In the genomic region with DNA sequence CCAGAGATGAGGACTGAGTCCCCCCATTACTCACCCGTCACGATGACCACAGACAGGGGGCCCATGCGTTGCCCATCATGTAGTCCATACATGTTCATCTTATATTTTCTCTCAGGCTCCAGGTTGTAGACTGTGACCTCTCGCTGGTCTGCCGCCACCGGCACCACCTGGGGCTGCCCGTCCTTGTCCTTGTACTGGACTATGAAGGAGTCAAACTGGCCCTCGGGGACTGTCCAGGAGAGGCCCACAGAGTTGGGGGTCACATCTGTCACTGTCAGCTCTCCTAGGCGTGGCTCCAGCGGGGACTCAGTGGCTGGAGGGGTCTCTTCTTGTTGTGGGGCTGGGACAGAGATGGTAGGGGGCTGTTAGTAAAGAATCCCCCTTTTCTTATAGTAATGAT, we compare ENCODE assay signal across 16 cellular contexts. TPM values are rescaled to one million over a fixed set of nuclear protein-coding genes. Genes with fewer than 3 reads are reported as not detected.
DNase-seq lines count a peak whose midpoint lies in the region; ATAC-seq and TF ChIP-seq lines count a peak whose summit lies in the region.
"Had no signal": no experiment of that assay in that cellular context is flagged by ENCODE, and none has a peak within 500 bp of the region (broad histone marks: within the 10 kb centered on the region; RNA-seq: fewer than 3 reads in every experiment).

No MANE protein-coding gene starts in this region.

- DNase-seq in Right ventricle myocardium superior (peak; percentile 44), heart right ventricle (no peak), chondrocyte (ENCODE audit: low spot score) (peak; percentile 70), nephron progenitor cell (no peak), NCI-H82 treated with DMSO at 0.1 percent for 48 hours (lab: John Stamatoyannopoulos, UW; ENCODE audit: unreplicated experiment) (no peak)
- DNase-seq: AML-193; Caco-2; CD4-positive, alpha-beta T cell had no signal

- peaks cover 2% of the 10 kb centered on the region for H3K36me3 Mint-ChIP-seq in chondrocyte (ENCODE audit: low read depth)
- H3K36me3 Mint-ChIP-seq in nephron progenitor cell (ENCODE audit: low read depth) = no peaks in the 10 kb centered on the region

- H3K4me1 Mint-ChIP-seq in chondrocyte (ENCODE audit: low read depth) = peaks cover 23% of the 10 kb centered on the region
- peaks cover 81% of the 10 kb centered on the region for H3K4me1 Mint-ChIP-seq in nephron progenitor cell

- no peak overlapping the region for H3K4me3 ChIP-seq in heart right ventricle
- H3K4me3 ChIP-seq: A549, GM23338 had no signal

- peaks cover 0 to 100% (median 12%) of the 10 kb centered on the region in 9 donors for H3K36me3 ChIP-seq in heart right ventricle

- no peak for TF ChIP-seq CTCF in heart right ventricle (IDR thresholded peaks at IDR 0.05)
- no peak for TF ChIP-seq CTCF in chondrocyte (IDR thresholded peaks at IDR 0.05)
- no peak for TF ChIP-seq CTCF in nephron progenitor cell (IDR thresholded peaks at IDR 0.05)

- H3K4me1 ChIP-seq in heart right ventricle = peaks cover 0 to 40% (median 8%) of the 10 kb centered on the region in 9 donors
- H3K4me1 ChIP-seq: A549, Caco-2 had no signal

- H3K9me3 Mint-ChIP-seq in chondrocyte (ENCODE audit: low read depth) (no peaks in the 10 kb centered on the region), nephron progenitor cell (no peaks in the 10 kb centered on the region)
- H3K9me3 Mint-ChIP-seq: CD4-positive, alpha-beta T cell; GM23338 had no signal

- H3K27ac ChIP-seq in heart right ventricle = peak overlapping the region in 2 of 10 donors; percentile 15 to 55
- H3K27ac ChIP-seq: 22Rv1, A549, C4-2B, HL-60 had no signal

- intact Hi-C loops in Right ventricle myocardium superior (cut with DNase I) = no loop called here
- intact Hi-C loops in heart right ventricle (cut with DNase I) = no loop called here

- no peaks in the 10 kb centered on the region for H3K27me3 ChIP-seq in heart right ventricle

- H3K9me3 ChIP-seq in heart right ventricle = no peaks in the 10 kb centered on the region
- H3K9me3 ChIP-seq: A549, Caco-2 had no signal

- H3K27me3 Mint-ChIP-seq in chondrocyte (ENCODE audit: low read depth) = peaks cover 15% of the 10 kb centered on the region
- peaks cover 9% of the 10 kb centered on the region for H3K27me3 Mint-ChIP-seq in nephron progenitor cell (ENCODE audit: low read depth, poor library complexity)
- H3K27me3 Mint-ChIP-seq: CD4-positive, alpha-beta T cell had no signal

- H3K4me3 Mint-ChIP-seq in chondrocyte (ENCODE audit: unreplicated experiment) (no peak overlapping the region), nephron progenitor cell (no peak overlapping the region)
- H3K4me3 Mint-ChIP-seq: CD4-positive, alpha-beta T cell; GM23338 had no signal

- ATAC-seq in Right ventricle myocardium superior (ENCODE audit: poor library complexity) (no peak), heart right ventricle (no peak), HG03045 (IDR thresholded peaks at IDR 0.05; ENCODE audit: unreplicated experiment) (no peak), HG03135 (IDR thresholded peaks at IDR 0.05; ENCODE audit: unreplicated experiment) (no peak)
- ATAC-seq: A549 had no signal

- H3K27ac Mint-ChIP-seq in chondrocyte (ENCODE audit: unreplicated experiment) = no peak overlapping the region
- peak overlapping the region; percentile 14 for H3K27ac Mint-ChIP-seq in nephron progenitor cell
- H3K27ac Mint-ChIP-seq: CD4-positive, alpha-beta T cell had no signal

- 89 to 95% methylated on average over 10 of the region's 10 CpGs for WGBS in heart right ventricle, 2 donors

RNA-seq across cellular contexts. Expression of a gene that starts 35.4 kb away (rescaled TPM):
- total RNA-seq in Right ventricle myocardium superior = not detected
- total RNA-seq in heart right ventricle = 1 to 10 TPM in 2 of 10 donors, under 1 TPM in 3, not detected in 5; 0.26 to 1.9 (median 0.62) TPM
- polyA plus RNA-seq in heart right ventricle = under 1 TPM; 0.19 to 0.73 TPM
- total RNA-seq in chondrocyte = 0.30 to 0.68 TPM (median 0.41 TPM) in 3 replicates
- total RNA-seq: Caco-2, GM23338, HT1080 had no signal
- polyA plus RNA-seq: A549 had no signal

RNA-seq across cellular contexts. Expression of a gene that starts 35.5 kb away (rescaled TPM):
- total RNA-seq in Right ventricle myocardium superior (65.8 TPM), heart right ventricle (100 to 1,000 TPM in 1 of 10 donors, 10 to 100 TPM in 9; 36.2 to 123 (median 61.4) TPM), chondrocyte (1.9 to 2.9 TPM (median 2.3 TPM) in 3 replicates)
- polyA plus RNA-seq in heart right ventricle = 10 to 100 TPM; 49.0 to 96.7 TPM

RNA-seq across cellular contexts. Expression of a gene that starts 54.4 kb away (rescaled TPM):
- total RNA-seq in Right ventricle myocardium superior (21.5 TPM), heart right ventricle (10 to 100 TPM; 20.1 to 44.4 (median 29.4) TPM), chondrocyte (68.0 to 86.5 TPM (median 68.7 TPM) in 3 replicates)
- 10 to 100 TPM; 23.4 to 47.0 TPM for polyA plus RNA-seq in heart right ventricle

RNA-seq across cellular contexts. Expression of a gene that starts 56.5 kb away (rescaled TPM):
- 2.5 TPM for total RNA-seq in Right ventricle myocardium superior
- 1 to 10 TPM in 8 of 10 donors, under 1 TPM in 2; 0.72 to 3.4 (median 2.2) TPM for total RNA-seq in heart right ventricle
- 1 to 10 TPM; 3.4 to 7.2 TPM for polyA plus RNA-seq in heart right ventricle
- 4.3 to 6.3 TPM (median 4.9 TPM) in 3 replicates for total RNA-seq in chondrocyte

RNA-seq across cellular contexts. Expression of a gene that starts 59.0 kb away (rescaled TPM):
- 58.3 TPM for total RNA-seq in Right ventricle myocardium superior
- 100 to 1,000 TPM in 2 of 10 donors, 10 to 100 TPM in 8; 32.6 to 357 (median 60.3) TPM for total RNA-seq in heart right ventricle
- 10 to 100 TPM; 33.8 to 72.6 TPM for polyA plus RNA-seq in heart right ventricle
- 7.3 to 10.3 TPM (median 9.6 TPM) in 3 replicates for total RNA-seq in chondrocyte
- total RNA-seq: GM23338 had no signal

Comparison
In these comparisons a context has a peak if more than half of its experiments do, and no peak if none do; other contexts are left out.
1. DNase-seq: peak in Right ventricle myocardium superior (single experiment) and chondrocyte (single experiment); none in heart right ventricle (0 of 2), nephron progenitor cell (single experiment) and NCI-H82 treated with DMSO at 0.1 percent for 48 hours (single experiment).